In genomic region chr13:22173605-22174004, GRCh38 we compare ENCODE assay signal across 15 cellular contexts.
A peak's percentile ranks its signal among the peaks of the same experiment; 100 is the strongest.
DNase-seq lines count a peak whose midpoint lies in the region; TF ChIP-seq lines count a peak whose summit lies in the region.
"Had no signal": no experiment of that assay in that cellular context is flagged by ENCODE, and none has a peak within 500 bp of the region (broad histone marks: within the 10 kb centered on the region; RNA-seq: fewer than 3 reads in every experiment).

No MANE protein-coding gene starts in this region.

- TF ChIP-seq CTCF in AG10803 (conservative IDR thresholded peaks at IDR 0.05; ENCODE audit: low read length) (no peak), coronary artery (IDR thresholded peaks at IDR 0.05) (no peak)

- H3K9me3 ChIP-seq in mesenchymal stem cell (ENCODE audit: control insufficient read depth, low read length) = no peaks in the 10 kb centered on the region
- H3K9me3 ChIP-seq: Peyer's patch had no signal

- H3K27ac ChIP-seq in mesenchymal stem cell (ENCODE audit: low read length, poor library complexity, severe bottlenecking) = no peak overlapping the region
- H3K27ac ChIP-seq in coronary artery = no peak overlapping the region
- no peak overlapping the region for H3K27ac ChIP-seq in caudate nucleus (ENCODE audit: low read depth, low read length)
- H3K27ac ChIP-seq: brain microvascular endothelial cell, Peyer's patch had no signal

- H2AFZ ChIP-seq in mesenchymal stem cell (ENCODE audit: low read depth, low read length) = no peak overlapping the region

- DNase-seq in AG10803 (ENCODE audit: low read depth) (peak; percentile 66), HPDE6-E6E7 (ENCODE audit: extremely low spot score) (peak; percentile 0), astrocyte of the hippocampus (ENCODE audit: low read depth, low spot score) (peak; percentile 19), mesenchymal stem cell (peak; percentile 48), coronary artery (ENCODE audit: low spot score) (no peak), NCI-H2029 (lab: John Stamatoyannopoulos, UW) (no peak), NCI-H1417 (lab: John Stamatoyannopoulos, UW) (no peak), caudate nucleus (lab: John Stamatoyannopoulos, UW) (no peak)
- DNase-seq: brain microvascular endothelial cell; DMS153; effector CD8-positive, alpha-beta T cell; natural killer cell; NCI-H69; Peyer's patch had no signal

- no peaks in the 10 kb centered on the region for H3K27me3 ChIP-seq in mesenchymal stem cell (ENCODE audit: control insufficient read depth in 1 of 2, insufficient read depth in 1 of 2, low read length in 2 of 2)
- H3K27me3 ChIP-seq: brain microvascular endothelial cell, Peyer's patch had no signal

- H4K91ac ChIP-seq in mesenchymal stem cell (ENCODE audit: low read length) = no peak overlapping the region

- no peak overlapping the region for H3K18ac ChIP-seq in mesenchymal stem cell (ENCODE audit: low read depth in 1 of 2, low read length in 2 of 2)

- no peak overlapping the region for H2AK5ac ChIP-seq in mesenchymal stem cell (ENCODE audit: low read length, severe bottlenecking)

- H2BK120ac ChIP-seq in mesenchymal stem cell (ENCODE audit: low read depth, low read length) = no peak overlapping the region

- no peak overlapping the region for H3K14ac ChIP-seq in mesenchymal stem cell (ENCODE audit: low read length in 2 of 2)

- 33% methylated on average over 2 of the region's 2 CpGs for WGBS in mesenchymal stem cell

- H3K79me1 ChIP-seq in mesenchymal stem cell (replicated peaks; ENCODE audit: low read length, poor library complexity, severe bottlenecking) = peaks cover 3% of the 10 kb centered on the region

- H3K4ac ChIP-seq in mesenchymal stem cell (ENCODE audit: low read depth in 1 of 2, low read length in 2 of 2) = no peak overlapping the region

- no peak overlapping the region for H2BK12ac ChIP-seq in mesenchymal stem cell (ENCODE audit: low read length in 2 of 2)

- no peak overlapping the region for H4K8ac ChIP-seq in mesenchymal stem cell (ENCODE audit: low read length)

- H3K9ac ChIP-seq in mesenchymal stem cell (ENCODE audit: low read length) = no peak overlapping the region

- H3K4me1 ChIP-seq in mesenchymal stem cell (ENCODE audit: control insufficient read depth, insufficient read depth, low read depth, low read length) = peaks cover 3% of the 10 kb centered on the region
- H3K4me1 ChIP-seq: Peyer's patch had no signal

- H3K4me3 ChIP-seq in AG10803 (ENCODE audit: low read length) (no peak overlapping the region), mesenchymal stem cell (ENCODE audit: insufficient read depth in 1 of 2, low read depth in 1 of 2, low read length in 2 of 2) (no peak overlapping the region), coronary artery (no peak overlapping the region)
- H3K4me3 ChIP-seq: lung, Peyer's patch had no signal

- H3K23ac ChIP-seq in mesenchymal stem cell (ENCODE audit: low read length in 2 of 2) = no peak overlapping the region

- H2BK5ac ChIP-seq in mesenchymal stem cell (ENCODE audit: low read depth, low read length, poor library complexity, severe bottlenecking) = no peak overlapping the region

- no peak overlapping the region for H3K4me2 ChIP-seq in mesenchymal stem cell (ENCODE audit: low read length, poor library complexity, severe bottlenecking)

- H2BK15ac ChIP-seq in mesenchymal stem cell (ENCODE audit: low read depth, poor library complexity, severe bottlenecking) = no peak overlapping the region

- no peaks in the 10 kb centered on the region for H3K36me3 ChIP-seq in mesenchymal stem cell (ENCODE audit: control insufficient read depth in 1 of 2, insufficient read depth in 2 of 2, low read depth in 1 of 2, low read length in 2 of 2)
- H3K36me3 ChIP-seq: brain microvascular endothelial cell, Peyer's patch had no signal

Comparison
In these comparisons a context has a peak if more than half of its experiments do, and no peak if none do; other contexts are left out.
1. DNase-seq: peak in AG10803 (single experiment), HPDE6-E6E7 (single experiment), astrocyte of the hippocampus (single experiment) and mesenchymal stem cell (single experiment); none in coronary artery (single experiment), NCI-H2029 (single experiment), NCI-H1417 (0 of 3) and caudate nucleus (0 of 61).